Comparison of ENCODE assay signal across 9 cellular contexts in the genomic region with DNA sequence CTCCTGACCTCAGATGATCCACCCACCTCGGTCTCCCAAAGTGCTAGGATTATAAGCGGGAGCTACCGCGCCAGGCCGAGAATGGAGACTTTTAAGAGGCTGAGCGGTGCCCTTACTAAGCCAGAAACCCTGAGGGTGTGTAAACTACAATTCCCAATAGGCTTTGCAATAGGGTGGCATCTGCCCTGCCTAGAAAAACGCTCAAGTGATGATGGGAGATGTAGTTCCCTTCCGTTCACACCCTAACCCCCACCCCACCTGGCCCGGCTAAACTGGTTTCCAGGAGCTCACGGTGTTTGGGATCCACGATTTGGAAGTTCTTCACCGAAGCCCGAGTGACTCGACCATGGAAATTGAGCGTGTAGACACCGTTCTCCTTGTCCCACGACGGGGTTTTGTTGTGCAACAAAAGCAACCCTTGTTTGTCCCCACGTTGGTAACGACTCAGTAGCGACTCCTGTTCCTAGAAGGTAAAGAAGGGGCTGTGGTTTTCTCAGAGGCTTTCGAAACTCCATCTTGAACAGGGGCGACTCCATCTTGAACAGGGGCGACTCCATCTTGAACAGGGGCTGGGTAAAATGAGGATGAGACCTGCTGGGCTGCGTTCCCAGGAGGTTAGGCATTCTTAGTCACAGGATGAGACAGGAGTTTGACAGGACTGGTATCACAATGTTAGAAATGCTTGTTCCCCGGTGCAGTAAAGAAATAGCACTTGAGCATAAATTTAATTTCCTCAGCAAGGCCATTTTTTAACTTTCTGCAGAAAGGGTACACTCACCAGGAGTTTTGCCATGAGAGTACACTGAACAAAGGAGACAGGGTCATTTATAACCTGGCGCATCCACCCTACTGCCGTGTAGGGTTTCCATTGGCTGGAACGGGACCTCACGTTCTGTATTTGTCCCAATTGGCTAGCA. TPM values are rescaled to one million over a fixed set of nuclear protein-coding genes. Genes with fewer than 3 reads are reported as not detected.
DNase-seq lines count a peak whose midpoint lies in the region; ATAC-seq, FAIRE-seq and TF ChIP-seq lines count a peak whose summit lies in the region.
"Had no signal": no experiment of that assay in that cellular context is flagged by ENCODE, and none has a peak within 500 bp of the region (broad histone marks: within the 10 kb centered on the region; RNA-seq: fewer than 3 reads in every experiment).

No MANE protein-coding gene starts in this region.

- FAIRE-seq in A549 (lab: Jason Lieb, UNC): no peak

- TF ChIP-seq CTCF in A549 (IDR thresholded peaks at IDR 0.05): no peak

- no peaks in the 10 kb centered on the region for H3K9me3 ChIP-seq in A549
- H3K9me3 ChIP-seq: tibial artery had no signal

- POLR2A ChIA-PET in A549 (lab: Yijun Ruan, JAX): interaction anchor here (3.0 kb wide), 1 partner anchor 18 kb away, joined by 14 read pairs; a partner anchor contains a TSS

- DNase-seq in A549 (ENCODE audit: low read depth in 1 of 2, low spot score in 1 of 2) (peak in 1 of 2 experiments; percentile 58), EH (ENCODE audit: low read depth) (peak; percentile 39), SW480 (ENCODE audit: low spot score) (peak; percentile 61), iPS-NIHi11 (ENCODE audit: low spot score) (peak; percentile 57), NCI-H774 (lab: John Stamatoyannopoulos, UW) (no peak), hepatic stellate cell (ENCODE audit: low spot score) (no peak)
- DNase-seq: tibial artery had no signal

- WGBS in A549 (ENCODE audit: missing lambda C conversion rate): 85% methylated on average over 30 of the region's 30 CpGs

- H3K4me1 ChIP-seq in A549: no peaks in the 10 kb centered on the region; the same call in 2 of the 3 replicates

- no peak for TF ChIP-seq EP300 in A549 (IDR thresholded peaks at IDR 0.05)

- no peak for TF ChIP-seq RAD21 in A549 (conservative IDR thresholded peaks at IDR 0.05 in 1 of 2, IDR thresholded peaks at IDR 0.05 in 1 of 2)

- H3K4me3 ChIP-seq in A549: no peak overlapping the region
- H3K4me3 ChIP-seq: tibial artery had no signal

- ATAC-seq in A549 (peak; percentile 56 to 58), GM18505 (IDR thresholded peaks at IDR 0.05; ENCODE audit: unreplicated experiment) (no peak), HG03039 (IDR thresholded peaks at IDR 0.05; ENCODE audit: unreplicated experiment) (no peak)

- TF ChIP-seq POLR2A in A549 (IDR thresholded peaks at IDR 0.05; ENCODE audit: low read length): no peak
- no peak for TF ChIP-seq POLR2A in GM18505 (IDR thresholded peaks at IDR 0.05; ENCODE audit: borderline replicate concordance, extremely low read depth, insufficient read depth, insufficient read length)

- H3K27ac ChIP-seq in A549: no peak overlapping the region

- H3K4me2 ChIP-seq in A549: no peak overlapping the region

- CTCF ChIA-PET in A549 (lab: Yijun Ruan, JAX): interaction anchor here (0.7 to 13.7 kb wide), 7 partner anchors 8 to 207 kb away, joined by 3 to 121 read pairs (median 4); a partner anchor contains a TSS

TF ChIP-seq in A549, 52 proteins besides CTCF, POLR2A, EP300 and RAD21 (continues in another document):
- TF ChIP-seq FOSB (CRISPR knock-in tag; IDR thresholded peaks at IDR 0.05) (peak; percentile 92), CHD2 (IDR thresholded peaks at IDR 0.05; ENCODE audit: low read length, partially characterized antibody) (no peak), RNF2 (IDR thresholded peaks at IDR 0.05; ENCODE audit: borderline replicate concordance, low read depth) (no peak), SREBF2 (IDR thresholded peaks at IDR 0.05) (no peak), ZSCAN20 (CRISPR knock-in tag; IDR thresholded peaks at IDR 0.05) (peak; percentile 100), FOSL2 (IDR thresholded peaks at IDR 0.05) (no peak), FOSL2 (CRISPR knock-in tag; IDR thresholded peaks at IDR 0.05) (0 out of 2 replicates have a peak, but pooled peaks have one; percentile 47), KDM5A (IDR thresholded peaks at IDR 0.05) (no peak), ESRRA (IDR thresholded peaks at IDR 0.05; ENCODE audit: borderline replicate concordance, low read length) (no peak), EHF (CRISPR knock-in tag; IDR thresholded peaks at IDR 0.05) (peak; percentile 97), ZNF302 (CRISPR knock-in tag; IDR thresholded peaks at IDR 0.05) (no peak), RARB (CRISPR knock-in tag; IDR thresholded peaks at IDR 0.05) (0 out of 2 replicates have a peak, but pooled peaks have one; percentile 77)
- TF ChIP-seq, protein P1, sequence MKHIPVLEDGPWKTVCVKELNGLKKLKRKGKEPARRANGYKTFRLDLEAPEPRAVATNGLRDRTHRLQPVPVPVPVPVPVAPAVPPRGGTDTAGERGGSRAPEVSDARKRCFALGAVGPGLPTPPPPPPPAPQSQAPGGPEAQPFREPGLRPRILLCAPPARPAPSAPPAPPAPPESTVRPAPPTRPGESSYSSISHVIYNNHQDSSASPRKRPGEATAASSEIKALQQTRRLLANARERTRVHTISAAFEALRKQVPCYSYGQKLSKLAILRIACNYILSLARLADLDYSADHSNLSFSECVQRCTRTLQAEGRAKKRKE (CRISPR knock-in tag; IDR thresholded peaks at IDR 0.05; ENCODE audit: low read depth): peak; percentile 99
- TF ChIP-seq, protein P2, sequence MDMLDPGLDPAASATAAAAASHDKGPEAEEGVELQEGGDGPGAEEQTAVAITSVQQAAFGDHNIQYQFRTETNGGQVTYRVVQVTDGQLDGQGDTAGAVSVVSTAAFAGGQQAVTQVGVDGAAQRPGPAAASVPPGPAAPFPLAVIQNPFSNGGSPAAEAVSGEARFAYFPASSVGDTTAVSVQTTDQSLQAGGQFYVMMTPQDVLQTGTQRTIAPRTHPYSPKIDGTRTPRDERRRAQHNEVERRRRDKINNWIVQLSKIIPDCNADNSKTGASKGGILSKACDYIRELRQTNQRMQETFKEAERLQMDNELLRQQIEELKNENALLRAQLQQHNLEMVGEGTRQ (IDR thresholded peaks at IDR 0.05): no peak
- TF ChIP-seq, protein P3, sequence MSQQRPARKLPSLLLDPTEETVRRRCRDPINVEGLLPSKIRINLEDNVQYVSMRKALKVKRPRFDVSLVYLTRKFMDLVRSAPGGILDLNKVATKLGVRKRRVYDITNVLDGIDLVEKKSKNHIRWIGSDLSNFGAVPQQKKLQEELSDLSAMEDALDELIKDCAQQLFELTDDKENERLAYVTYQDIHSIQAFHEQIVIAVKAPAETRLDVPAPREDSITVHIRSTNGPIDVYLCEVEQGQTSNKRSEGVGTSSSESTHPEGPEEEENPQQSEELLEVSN (IDR thresholded peaks at IDR 0.05; ENCODE audit: borderline replicate concordance, low read depth): no peak

RNA-seq across cellular contexts. Expression of a gene that starts 9.8 kb away (rescaled TPM):
- polyA plus RNA-seq in A549 (2011; rRNA removed) (49.0 and 74.2 TPM in 2 replicates), A549 (2017; fragmentation: RNase III; extraction: RNeasy Plus Mini Kit Qiagen cat#74134 plus additional on column Dnase treatment) (28.1 to 29.7 TPM (median 29.2 TPM) in 3 replicates)
- polyA plus RNA-seq in A549 (2012; cell fraction: cytosol; rRNA removed): 109 and 112 TPM in 2 replicates
- polyA plus RNA-seq in A549 (2012; cell fraction: nucleus; rRNA removed): 162 and 179 TPM in 2 replicates
- polyA minus RNA-seq in A549 (2011; rRNA and poly(A)+ RNA removed): 34.8 and 43.6 TPM in 2 replicates

RNA-seq across cellular contexts. Expression of a gene that starts 13.6 kb away (rescaled TPM):
- polyA plus RNA-seq in A549 (2011; rRNA removed) (0.34 and 0.42 TPM in 2 replicates), A549 (2017; fragmentation: RNase III; extraction: RNeasy Plus Mini Kit Qiagen cat#74134 plus additional on column Dnase treatment) (0.46 to 0.78 TPM (median 0.47 TPM) in 3 replicates)
- polyA plus RNA-seq in A549 (2012; cell fraction: cytosol; rRNA removed): 0.36 and 0.52 TPM in 2 replicates
- polyA plus RNA-seq in A549 (2012; cell fraction: nucleus; rRNA removed): 0.97 TPM in 2 replicates
- polyA minus RNA-seq in A549 (2011; rRNA and poly(A)+ RNA removed): 0.39 TPM in 1 of 2 replicates, not detected in the other

RNA-seq across cellular contexts. Expression of a gene that starts 16.5 kb away (rescaled TPM):
- polyA plus RNA-seq in A549 (2011; rRNA removed): not detected in 2 replicates
- 0.09 TPM in 1 of 2 replicates, not detected in the other for polyA plus RNA-seq in A549 (2012; cell fraction: cytosol; rRNA removed)
- polyA plus RNA-seq in A549 (2012; cell fraction: nucleus; rRNA removed): 0.04 and 0.20 TPM in 2 replicates
- not detected in 3 replicates for polyA plus RNA-seq in A549 (2017; fragmentation: RNase III; extraction: RNeasy Plus Mini Kit Qiagen cat#74134 plus additional on column Dnase treatment)
- not detected in 2 replicates for polyA minus RNA-seq in A549 (2011; rRNA and poly(A)+ RNA removed)

RNA-seq across cellular contexts. Expression of a gene that starts 18.1 kb away (rescaled TPM):
- 58.5 and 79.5 TPM in 2 replicates for polyA plus RNA-seq in A549 (2011; rRNA removed)
- polyA plus RNA-seq in A549 (2012; cell fraction: cytosol; rRNA removed): 163 and 192 TPM in 2 replicates
- 342 and 441 TPM in 2 replicates for polyA plus RNA-seq in A549 (2012; cell fraction: nucleus; rRNA removed)
- 154 to 182 TPM (median 174 TPM) in 3 replicates for polyA plus RNA-seq in A549 (2017; fragmentation: RNase III; extraction: RNeasy Plus Mini Kit Qiagen cat#74134 plus additional on column Dnase treatment)
- polyA minus RNA-seq in A549 (2011; rRNA and poly(A)+ RNA removed): 55.6 and 64.0 TPM in 2 replicates

RNA-seq across cellular contexts. Expression of a gene that starts 45.7 kb away (rescaled TPM):
- polyA plus RNA-seq in A549 (2011; rRNA removed): 8.1 and 11.1 TPM in 2 replicates
- polyA plus RNA-seq in A549 (2012; cell fraction: cytosol; rRNA removed): 13.6 and 15.8 TPM in 2 replicates
- polyA plus RNA-seq in A549 (2012; cell fraction: nucleus; rRNA removed): 19.8 and 22.5 TPM in 2 replicates
- 10.6 to 20.9 TPM (median 19.5 TPM) in 3 replicates for polyA plus RNA-seq in A549 (2017; fragmentation: RNase III; extraction: RNeasy Plus Mini Kit Qiagen cat#74134 plus additional on column Dnase treatment)
- 5.8 TPM in 2 replicates for polyA minus RNA-seq in A549 (2011; rRNA and poly(A)+ RNA removed)

Comparison
In these comparisons a context has a peak if more than half of its experiments do, and no peak if none do; other contexts are left out.
1. ATAC-seq: peak in A549 (2 of 2); none in GM18505 (single experiment) and HG03039 (single experiment).
2. DNase-seq: peak in EH (single experiment), SW480 (single experiment) and iPS-NIHi11 (single experiment); none in NCI-H774 (single experiment) and hepatic stellate cell (single experiment).